In the genomic region with DNA sequence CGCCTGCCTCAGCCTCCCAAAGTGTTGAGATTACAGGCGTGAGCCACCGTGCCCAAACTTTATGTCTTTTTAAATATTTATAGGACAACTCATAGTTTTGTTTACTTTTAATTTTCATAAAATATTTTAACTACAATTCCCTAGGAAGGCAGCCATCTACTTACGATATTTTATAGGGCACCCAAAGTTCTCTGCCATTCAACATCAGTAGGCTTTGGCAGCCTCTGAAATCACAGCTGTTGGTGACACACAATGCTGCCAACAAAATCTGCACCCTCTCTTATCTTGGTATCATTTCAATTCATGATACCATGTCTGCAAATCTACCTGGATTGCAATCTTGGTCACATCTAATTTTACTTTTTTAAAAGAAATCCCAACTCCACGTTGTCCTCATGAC, we compare ENCODE assay signal across 22 cellular contexts. TPM values are rescaled to one million over a fixed set of nuclear protein-coding genes. Genes with fewer than 3 reads are reported as not detected.
A peak's percentile ranks its signal among the peaks of the same experiment; 100 is the strongest.
DNase-seq lines count a peak whose midpoint lies in the region; ATAC-seq, FAIRE-seq and TF ChIP-seq lines count a peak whose summit lies in the region.
"Had no signal": no experiment of that assay in that cellular context is flagged by ENCODE, and none has a peak within 500 bp of the region (broad histone marks: within the 10 kb centered on the region; RNA-seq: fewer than 3 reads in every experiment).

No MANE protein-coding gene starts in this region.

- TF ChIP-seq EP300 in K562 (IDR thresholded peaks at IDR 0.05; ENCODE audit: low read length): no peak

- in situ Hi-C loops in K562 (cut with MboI): no loop called here

- TF ChIP-seq CTCF in GM23338 (conservative IDR thresholded peaks at IDR 0.05; ENCODE audit: low read depth in 2 of 2) (no peak), K562 (IDR thresholded peaks at IDR 0.05 in 2 of 3, conservative IDR thresholded peaks at IDR 0.05 in 1 of 3; ENCODE audit: insufficient read depth in 2 of 3, low read depth in 1 of 3, low read length in 3 of 3) (no peak)

- H3K4me1 Mint-ChIP-seq in GM23338 (peaks cover 6% of the 10 kb centered on the region; the same call in 2 of the 3 replicates), T-helper 17 cell (no peaks in the 10 kb centered on the region)
- H3K4me1 Mint-ChIP-seq: B cell had no signal

- H2AFZ ChIP-seq in GM23338 (peak overlapping the region; percentile 63; the same call in 1 of the 2 replicates), K562 (ENCODE audit: low read depth, low read length) (0 out of 2 replicates have a peak overlapping the region, but pooled peaks have one; percentile 20)

- H3K27me3 Mint-ChIP-seq in GM23338 (ENCODE audit: insufficient read depth, low read depth, poor library complexity) (no peaks in the 10 kb centered on the region), T-helper 17 cell (peaks cover 7% of the 10 kb centered on the region)

- H3K9me3 ChIP-seq in T-helper 17 cell (ENCODE audit: control insufficient read depth, low read length, poor library complexity, severe bottlenecking) (no peaks in the 10 kb centered on the region), K562 (replicated peaks; ENCODE audit: control insufficient read depth, insufficient read depth, low read depth, low read length) (no peaks in the 10 kb centered on the region)
- H3K9me3 ChIP-seq: A549; BLaER1 treated with 17β-estradiol and CSF1 and Interleukin-3, amounts not matched to agents 10 nM and 100 nM; Caco-2 had no signal

- no peaks in the 10 kb centered on the region for H3K9me3 Mint-ChIP-seq in GM23338
- H3K9me3 Mint-ChIP-seq: CD4-positive, alpha-beta T cell; CD8-positive, alpha-beta T cell had no signal

- H4K20me1 ChIP-seq in GM23338 (replicated peaks; ENCODE audit: insufficient read depth) (no peaks in the 10 kb centered on the region), K562 (replicated peaks; ENCODE audit: control insufficient read depth, insufficient read depth, low read length) (no peaks in the 10 kb centered on the region)
- H4K20me1 ChIP-seq: BLaER1 treated with 17β-estradiol and CSF1 and Interleukin-3, amounts not matched to agents 10 nM and 100 nM had no signal

- FAIRE-seq in K562 (lab: Jason Lieb, UNC): no peak
- FAIRE-seq: A549, D721Med, G401.6, GM12891, GM19239 had no signal

- H3K9me2 ChIP-seq in GM23338 (ENCODE audit: insufficient read depth): no peaks in the 10 kb centered on the region

- BruUV-seq in K562 (replicated peaks; lab: Mats Ljungman, UMichigan): no TSS peak

- H3K27ac ChIP-seq in GM23338 (ENCODE audit: low read depth): no peak overlapping the region
- H3K27ac ChIP-seq in K562 (ENCODE audit: extremely low read depth, low read depth, low read length): no peak overlapping the region
- H3K27ac ChIP-seq: 22Rv1; A549; BLaER1 treated with 17β-estradiol and CSF1 and Interleukin-3, amounts not matched to agents 10 nM and 100 nM; C4-2B had no signal

- CTCF ChIA-PET in K562 (lab: Yijun Ruan, JAX; ENCODE audit: low intra/inter-chr PET ratio): no interaction called here

- H3K9me1 ChIP-seq in K562 (ENCODE audit: control insufficient read depth, insufficient read depth, low read length): no peaks in the 10 kb centered on the region

- H3K9ac ChIP-seq in K562 (ENCODE audit: insufficient read depth in 1 of 2, low read depth in 2 of 2, low read length in 2 of 2): no peak overlapping the region
- H3K9ac ChIP-seq: BLaER1 treated with 17β-estradiol and CSF1 and Interleukin-3, amounts not matched to agents 10 nM and 100 nM had no signal

- ATAC-seq in GM23338 (no peak), T-helper 17 cell (no peak), K562 (no peak), HG02973 (IDR thresholded peaks at IDR 0.05; ENCODE audit: unreplicated experiment) (no peak)
- ATAC-seq: A549; CD8-positive, alpha-beta T cell had no signal

- no peak for TF ChIP-seq RAD21 in K562 (CRISPR knock-in tag; conservative IDR thresholded peaks at IDR 0.05 in 1 of 2, IDR thresholded peaks at IDR 0.05 in 1 of 2)

- H3K4me3 Mint-ChIP-seq in GM23338 (no peak overlapping the region), T-helper 17 cell (peak overlapping the region; percentile 12)
- H3K4me3 Mint-ChIP-seq: B cell; CD4-positive, alpha-beta T cell; CD8-positive, alpha-beta T cell had no signal

- no peak for TF ChIP-seq POLR2A in K562 (conservative IDR thresholded peaks at IDR 0.05)

- H3K4me2 ChIP-seq in GM23338 (no peak overlapping the region), K562 (ENCODE audit: insufficient read depth, low read length) (no peak overlapping the region)
- H3K4me2 ChIP-seq: A549; BLaER1 treated with 17β-estradiol and CSF1 and Interleukin-3, amounts not matched to agents 10 nM and 100 nM had no signal

- H3K36me3 Mint-ChIP-seq in GM23338 (ENCODE audit: low read depth): no peaks in the 10 kb centered on the region
- H3K36me3 Mint-ChIP-seq in T-helper 17 cell (ENCODE audit: low read depth): peaks cover 2% of the 10 kb centered on the region
- H3K36me3 Mint-ChIP-seq: CD8-positive, alpha-beta T cell had no signal

- peaks cover 6% of the 10 kb centered on the region; the same call in 1 of the 2 replicates for H3K4me1 ChIP-seq in GM23338 (ENCODE audit: insufficient read depth)
- no peaks in the 10 kb centered on the region; a peak in 1 of 5 replicates for H3K4me1 ChIP-seq in K562 (replicated peaks in 1 of 2; ENCODE audit: control insufficient read depth in 2 of 2, insufficient read depth in 2 of 2, low read length in 2 of 2)
- H3K4me1 ChIP-seq: A549, Caco-2 had no signal

- H3K36me3 ChIP-seq in GM23338 (ENCODE audit: insufficient read depth): no peaks in the 10 kb centered on the region
- H3K36me3 ChIP-seq in K562 (ENCODE audit: control insufficient read depth, insufficient read depth, low read length): no peaks in the 10 kb centered on the region
- H3K36me3 ChIP-seq: BLaER1 treated with 17β-estradiol and CSF1 and Interleukin-3, amounts not matched to agents 10 nM and 100 nM had no signal

- H3K4me3 ChIP-seq in GM23338: no peak overlapping the region
- no peak overlapping the region for H3K4me3 ChIP-seq in K562
- H3K4me3 ChIP-seq: A549; BLaER1 treated with 17β-estradiol and CSF1 and Interleukin-3, amounts not matched to agents 10 nM and 100 nM had no signal

- WGBS in K562 (ENCODE audit: insufficient coverage, low coverage, missing lambda C conversion rate): 47% methylated on average over 5 of the region's 5 CpGs

- intact Hi-C loops in K562 (cut with micrococcal nuclease): no loop called here

- no peak for DNase-seq in GM23338 (ENCODE audit: low spot score)
- DNase-seq in T-helper 17 cell: no peak
- DNase-seq in K562 (ENCODE audit: extremely low read depth in 1 of 4, low spot score in 3 of 4): no peak
- no peak for DNase-seq in NCI-H1092 (lab: John Stamatoyannopoulos, UW)
- no peak for DNase-seq in NCI-H2196 treated with DMSO at 0.1 percent for 48 hours (lab: John Stamatoyannopoulos, UW; ENCODE audit: unreplicated experiment)
- DNase-seq: AML-193; Caco-2; Calu3; CD4-positive, alpha-beta T cell; CD8-positive, alpha-beta T cell; DMS79 treated with DMSO at 0.1 percent for 48 hours; GF-D8 had no signal

- H3K27ac Mint-ChIP-seq in GM23338: no peak overlapping the region
- H3K27ac Mint-ChIP-seq in T-helper 17 cell: no peak overlapping the region
- H3K27ac Mint-ChIP-seq: B cell; CD4-positive, alpha-beta T cell; CD8-positive, alpha-beta T cell had no signal

- POLR2A ChIA-PET in K562 (lab: Yijun Ruan, JAX): no interaction called here

- H3K79me2 ChIP-seq in GM23338 (replicated peaks; ENCODE audit: insufficient read depth) (no peaks in the 10 kb centered on the region), K562 (ENCODE audit: control insufficient read depth, insufficient read depth, low read length) (no peaks in the 10 kb centered on the region)

- no peaks in the 10 kb centered on the region for H3F3A ChIP-seq in GM23338 (replicated peaks; ENCODE audit: low read depth)

- H3K27me3 ChIP-seq in GM23338 (ENCODE audit: insufficient read depth): no peaks in the 10 kb centered on the region
- no peaks in the 10 kb centered on the region for H3K27me3 ChIP-seq in K562 (ENCODE audit: control insufficient read depth in 2 of 2, insufficient read depth in 2 of 2, low read length in 2 of 2)
- H3K27me3 ChIP-seq: BLaER1 treated with 17β-estradiol and CSF1 and Interleukin-3, amounts not matched to agents 10 nM and 100 nM had no signal

TF ChIP-seq in GM23338, 12 proteins besides CTCF, POLR2A, EP300 and RAD21 (continues in another document):
- TF ChIP-seq JUNB (IDR thresholded peaks at IDR 0.05; ENCODE audit: unreplicated experiment): no peak

TF ChIP-seq in K562, 482 proteins besides CTCF, POLR2A, EP300 and RAD21:
- TF ChIP-seq NR1H2 (CRISPR knock-in tag; IDR thresholded peaks at IDR 0.05): no peak

RNA-seq across cellular contexts. Expression of a gene that starts 27.1 kb away (rescaled TPM):
- total RNA-seq in GM23338 (2014; rRNA removed; shearing (Covaris generic)): 3.6 and 4.4 TPM in 2 replicates
- polyA plus RNA-seq in GM23338 (2016; fragmentation: Nextera tagmentation; extraction: Ambion mirVana): 2.4 and 2.6 TPM in 2 replicates
- 10 to 100 TPM; 11.1 to 14.9 TPM for total RNA-seq in T-helper 17 cell
- 2.2 and 8.7 TPM in 2 replicates for total RNA-seq in K562 (2011; cell fraction: chromatin; rRNA removed; ENCODE audit: low replicate concordance)
- total RNA-seq in K562 (2011; cell fraction: nucleolus; rRNA removed): 1.2 and 2.6 TPM in 2 replicates
- total RNA-seq in K562 (2011; cell fraction: nucleoplasm; rRNA removed): 4.0 and 4.7 TPM in 2 replicates
- total RNA-seq in K562 (2014; rRNA removed): 3.0 and 3.3 TPM in 2 replicates
- total RNA-seq in K562 (2014; rRNA removed; fragmentation: Illumina TruSeq; extraction: Trizol): 6.4 and 6.9 TPM in 2 replicates
- total RNA-seq in K562 (2015; rRNA removed; fragmentation: Illumina TruSeq; extraction: Trizol): 4.2 and 4.4 TPM in 2 replicates
- total RNA-seq in K562 (2021): 5.3 and 6.2 TPM in 2 replicates
- 0.55 and 0.59 TPM in 2 replicates for polyA plus RNA-seq in K562 (2011; rRNA removed)
- polyA plus RNA-seq in K562 (2011; cell fraction: cytosol; rRNA removed): 0.12 and 0.21 TPM in 2 replicates
- polyA plus RNA-seq in K562 (2011; cell fraction: nucleus; rRNA removed): 0.37 and 0.62 TPM in 2 replicates
- polyA plus RNA-seq in K562 (2012): 2.9 and 6.9 TPM in 2 replicates
- 6.1 and 6.3 TPM in 2 replicates for polyA plus RNA-seq in K562 (2014; fragmentation: Illumina TruSeq; extraction: Trizol)
- 1 to 10 TPM; 2.3 TPM for polyA plus RNA-seq in K562 (2014; fragmentation: Nextera tagmentation; extraction: Ambion mirVana)
- 5.0 and 6.4 TPM in 2 replicates for polyA plus RNA-seq in K562 (2014; rRNA removed)
- polyA minus RNA-seq in K562 (2011; rRNA and poly(A)+ RNA removed): 0.67 and 1.2 TPM in 2 replicates
- polyA minus RNA-seq in K562 (2011; cell fraction: cytosol; rRNA and poly(A)+ RNA removed): 0.36 and 1.0 TPM in 2 replicates
- polyA minus RNA-seq in K562 (2011; cell fraction: nucleus; rRNA and poly(A)+ RNA removed): 0.54 and 0.89 TPM in 2 replicates
